9 cellular contexts compared by ENCODE assay signal in genomic region chr5:107395632-107396350, GRCh38.
DNase-seq lines count a peak whose midpoint lies in the region; ATAC-seq, FAIRE-seq and TF ChIP-seq lines count a peak whose summit lies in the region.
"Had no signal": no experiment of that assay in that cellular context is flagged by ENCODE, and none has a peak within 500 bp of the region (broad histone marks: within the 10 kb centered on the region; RNA-seq: fewer than 3 reads in every experiment).

No MANE protein-coding gene starts in this region.

- no peak for DNase-seq in GM12891 (ENCODE audit: insufficient read length, low spot score)
- DNase-seq in SK-N-MC (ENCODE audit: low read depth, low spot score), result no peak
- DNase-seq in HuH-7 (ENCODE audit: low spot score), result no peak
- DNase-seq in gastrocnemius medialis, result no peak
- no peak for DNase-seq in A172 (ENCODE audit: low spot score)
- no peak for DNase-seq in stomach
- DNase-seq: SK-N-SH had no signal

- no peaks in the 10 kb centered on the region for H3K9me3 ChIP-seq in SK-N-MC (ENCODE audit: low read depth, low read length)
- H3K9me3 ChIP-seq in gastrocnemius medialis, result no peaks in the 10 kb centered on the region
- H3K9me3 ChIP-seq in stomach, result no peaks in the 10 kb centered on the region
- H3K9me3 ChIP-seq: SK-N-SH had no signal

- H3K27me3 ChIP-seq in gastrocnemius medialis (no peaks in the 10 kb centered on the region), stomach (no peaks in the 10 kb centered on the region)

- H3K4me1 ChIP-seq in gastrocnemius medialis (no peaks in the 10 kb centered on the region), stomach (no peaks in the 10 kb centered on the region)

- intact Hi-C loops in gastrocnemius medialis (cut with DNase I; ENCODE audit: low total_unique reads) (no loop called here), stomach (cut with DNase I; ENCODE audit: low total_unique reads) (no loop called here)

- in situ Hi-C loops in gastrocnemius medialis (cut with MboI; ENCODE audit: low sequenced_read_pairs in 4 of 4), result no loop called here

- TF ChIP-seq CTCF in gastrocnemius medialis (IDR thresholded peaks at IDR 0.05 in 4 of 5, conservative IDR thresholded peaks at IDR 0.05 in 1 of 5), result no peak
- TF ChIP-seq CTCF in stomach (IDR thresholded peaks at IDR 0.05), result no peak

- H3K4me3 ChIP-seq in SK-N-MC (peak overlapping the region; percentile 58), gastrocnemius medialis (no peak overlapping the region), stomach (no peak overlapping the region)

- 79 to 87% (median 84%) methylated on average over 5 of the region's 5 CpGs for WGBS in stomach, 5 donors

- FAIRE-seq in GM12891 (lab: Jason Lieb, UNC), result peak; percentile 73

- H3K36me3 ChIP-seq in SK-N-MC (ENCODE audit: insufficient read depth, low read length) (no peaks in the 10 kb centered on the region), gastrocnemius medialis (no peaks in the 10 kb centered on the region), stomach (no peaks in the 10 kb centered on the region)

- H3K9ac ChIP-seq in SK-N-MC (ENCODE audit: insufficient read length), result no peak overlapping the region
- H3K9ac ChIP-seq: SK-N-SH had no signal

- TF ChIP-seq EP300 in stomach (IDR thresholded peaks at IDR 0.05), result no peak

- ATAC-seq in GM21390 (IDR thresholded peaks at IDR 0.05; ENCODE audit: unreplicated experiment) (peak; percentile 81), HG03097 (IDR thresholded peaks at IDR 0.05; ENCODE audit: low FRiP score, unreplicated experiment) (peak; percentile 82), gastrocnemius medialis (no peak)

- H3K27ac ChIP-seq in SK-N-MC (peak overlapping the region; percentile 62), gastrocnemius medialis (no peak overlapping the region), stomach (no peak overlapping the region)

- no peak for TF ChIP-seq POLR2A in GM12891 (IDR thresholded peaks at IDR 0.05; ENCODE audit: low read depth, low read length)
- no peak for TF ChIP-seq POLR2A in gastrocnemius medialis (IDR thresholded peaks at IDR 0.05)
- TF ChIP-seq POLR2A in stomach (IDR thresholded peaks at IDR 0.05), result no peak

TF ChIP-seq in GM12891, 5 proteins besides CTCF, POLR2A, EP300 and RAD21:
- no peak for TF ChIP-seq PAX5 (IDR thresholded peaks at IDR 0.05; ENCODE audit: insufficient read depth, low read length, severe bottlenecking)
- no peak for TF ChIP-seq TAF1 (IDR thresholded peaks at IDR 0.05; ENCODE audit: low read depth, low read length)
- no peak for TF ChIP-seq POLR2AphosphoS5 (IDR thresholded peaks at IDR 0.05; ENCODE audit: low read depth, low read length)
- TF ChIP-seq POU2F2 (IDR thresholded peaks at IDR 0.05; ENCODE audit: low read depth, low read length), result peak; percentile 81
- TF ChIP-seq SPI1 (IDR thresholded peaks at IDR 0.05; ENCODE audit: low read depth, low read length), result no peak

Comparison
In these comparisons a context has a peak if more than half of its experiments do, and no peak if none do; other contexts are left out.
1. ATAC-seq: peak in GM21390 (single experiment) and HG03097 (single experiment); none in gastrocnemius medialis (0 of 2).